Comparison of ENCODE assay signal across 27 cellular contexts in genomic region chr1:225892307-225892706, GRCh38. TPM values are rescaled to one million over a fixed set of nuclear protein-coding genes. Genes with fewer than 3 reads are reported as not detected.
"Had no signal": no experiment of that assay in that cellular context is flagged by ENCODE, and none has a peak within 500 bp of the region (broad histone marks: within the 10 kb centered on the region; RNA-seq: fewer than 3 reads in every experiment).

No MANE protein-coding gene starts in this region.

- H3K4me1 ChIP-seq: gastrocnemius medialis, tibial nerve, upper lobe of right lung, uterus had no signal

- H3K9me3 ChIP-seq: colonic mucosa, gastrocnemius medialis, left lung, ovary, right lobe of liver, thoracic aorta, tibial nerve, upper lobe of right lung, uterus had no signal

- H3K27ac ChIP-seq: epithelial cell of prostate, gastrocnemius medialis, left lung, ovary, thoracic aorta, tibial nerve, upper lobe of right lung, uterus had no signal

- DNase-seq: colonic mucosa; effector CD8-positive, alpha-beta T cell; endodermal cell; foreskin fibroblast; gastrocnemius medialis; head of caudate nucleus; left cardiac atrium; left lung; mesenchymal stem cell; natural killer cell; occipital lobe; ovary; small intestine; stimulated activated CD4-positive, alpha-beta T cell treated with anti-CD3 and anti-CD28 coated beads, Interleukin-15, amount 100 ng/mL, for 24 hours; stimulated activated CD4-positive, alpha-beta T cell treated with anti-CD3 and anti-CD28 coated beads, Interleukin-2, amount 100 ng/mL, for 48 hours; stimulated activated naive B cell treated with anti-CD40 and anti-IgM and Interleukin-4, amounts not matched to agents 10 μg/mL and 1 μg/mL and 100 μg/mL, for 72 hours; upper lobe of right lung; uterus had no signal

- FAIRE-seq: small intestine had no signal

- H3K4me3 ChIP-seq: colonic mucosa, gastrocnemius medialis, left lung, ovary, right lobe of liver, thoracic aorta, tibial nerve, upper lobe of right lung, uterus had no signal

- ATAC-seq: esophagus mucosa; gastrocnemius medialis; left cardiac atrium; left lung; natural killer cell; stimulated activated naive B cell treated with anti-CD40 and anti-IgM and Interleukin-4, amounts not matched to agents 10 μg/mL and 1 μg/mL and 100 μg/mL, for 72 hours; upper lobe of right lung had no signal

- H3K36me3 ChIP-seq: colonic mucosa, gastrocnemius medialis, left lung, ovary, right lobe of liver, thoracic aorta, tibial nerve, upper lobe of right lung, uterus had no signal

- H3K27me3 ChIP-seq: colonic mucosa, gastrocnemius medialis, ovary, right lobe of liver, upper lobe of right lung, uterus had no signal

RNA-seq across cellular contexts. Expression of gene LEFTY1, which starts 3.4 kb away (rescaled TPM):
- total RNA-seq: esophagus mucosa, glomerular endothelial cell, kidney epithelial cell, lung microvascular endothelial cell, natural killer cell, thoracic aorta had no signal

RNA-seq across cellular contexts. Expression of gene TMEM63A, which starts 10.1 kb away (rescaled TPM):
- polyA plus RNA-seq: neural cell had no signal

RNA-seq across cellular contexts. Expression of gene LEFTY2, which starts 48.7 kb away (rescaled TPM):
- total RNA-seq: esophagus mucosa, glomerular endothelial cell, kidney epithelial cell, lung microvascular endothelial cell, natural killer cell, tibial nerve had no signal
- polyA plus RNA-seq: neural cell had no signal
